8 cellular contexts compared by ENCODE assay signal in the genomic region with DNA sequence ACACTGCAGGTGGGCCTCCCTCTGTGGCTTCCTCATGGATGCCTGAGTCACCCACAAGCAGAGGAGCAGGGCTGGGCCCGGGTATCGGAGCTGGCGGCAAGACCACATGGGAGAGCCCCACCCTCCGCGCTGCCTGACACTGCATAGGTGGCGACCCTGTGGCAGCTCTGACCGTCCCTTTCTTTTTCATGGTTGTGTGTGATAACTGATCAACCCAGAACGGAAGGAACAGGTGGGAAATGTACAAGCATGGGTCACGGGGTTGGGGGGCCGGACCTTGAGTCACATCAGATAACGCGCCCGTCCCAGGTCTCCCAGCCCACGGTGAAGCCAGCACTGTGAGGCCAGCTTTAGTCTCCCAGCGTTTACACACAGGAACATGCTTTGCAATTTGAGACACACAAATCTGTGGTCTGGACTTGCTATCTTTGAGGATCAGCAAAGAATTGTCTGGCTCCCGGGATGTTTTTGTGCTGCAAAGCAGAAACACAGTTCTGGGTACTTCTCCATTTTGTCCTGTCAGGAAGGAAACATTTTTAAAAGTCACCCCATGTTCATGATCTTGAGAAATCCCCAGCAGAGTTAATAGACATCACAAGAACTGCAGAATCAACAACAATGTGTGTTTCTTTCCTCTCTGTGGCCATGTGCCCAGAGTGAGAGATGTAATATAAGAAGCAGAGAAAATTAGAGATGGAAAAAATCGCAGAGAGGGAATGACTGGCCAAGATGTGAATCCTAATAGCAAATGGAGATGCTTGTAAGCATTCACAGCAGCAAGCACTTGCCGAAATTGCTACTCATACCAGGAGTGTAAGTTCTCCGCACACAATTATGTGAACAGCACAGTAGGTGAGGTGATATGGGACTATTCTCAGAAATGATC.
A peak's percentile ranks its signal among the peaks of the same experiment; 100 is the strongest.
DNase-seq lines count a peak whose midpoint lies in the region; ATAC-seq and TF ChIP-seq lines count a peak whose summit lies in the region.

No MANE protein-coding gene starts in this region.

- H3K4me2 ChIP-seq in hepatocyte: peak overlapping the region; percentile 65

- H3K27ac ChIP-seq in hepatocyte: peak overlapping the region; percentile 69

- H3K4me3 Mint-ChIP-seq in activated T-helper 2 cell treated with anti-CD3 and anti-CD28 coated beads, Interferon-gamma antibody, Interleukin-2, Interleukin-4, amounts not matched to agents 10 μg/mL and 5 μg/mL and 100 μg/mL, durations not matched to agents 14 hours and 24 hours and 36 hours (ENCODE audit: low read depth): peak overlapping the region; percentile 7

- no peaks in the 10 kb centered on the region for H3K36me3 Mint-ChIP-seq in activated T-helper 2 cell treated with anti-CD3 and anti-CD28 coated beads, Interferon-gamma antibody, Interleukin-2, Interleukin-4, amounts not matched to agents 10 μg/mL and 5 μg/mL and 100 μg/mL, durations not matched to agents 14 hours and 24 hours and 36 hours (ENCODE audit: low read depth)

- no peak overlapping the region for H3K4me3 ChIP-seq in hepatocyte

- intact Hi-C loops in activated T-helper 2 cell treated with anti-CD3 and anti-CD28 coated beads, Interferon-gamma antibody, Interleukin-2, Interleukin-4, amounts not matched to agents 10 μg/mL and 5 μg/mL and 100 μg/mL, durations not matched to agents 14 hours and 24 hours and 36 hours (cut with micrococcal nuclease): loop anchor here (5.0 kb wide), 1 partner anchor 147 kb away; no protein-coding TSS in a partner anchor

- peaks cover 14% of the 10 kb centered on the region for H3K4me1 Mint-ChIP-seq in activated T-helper 2 cell treated with anti-CD3 and anti-CD28 coated beads, Interferon-gamma antibody, Interleukin-2, Interleukin-4, amounts not matched to agents 10 μg/mL and 5 μg/mL and 100 μg/mL, durations not matched to agents 14 hours and 24 hours and 36 hours (ENCODE audit: low read depth)

- no peaks in the 10 kb centered on the region for H3K9me2 ChIP-seq in hepatocyte (replicated peaks; ENCODE audit: insufficient read depth)

- peak; percentile 82 for ATAC-seq in GM19468 (IDR thresholded peaks at IDR 0.05; ENCODE audit: extremely low read depth, unreplicated experiment)
- peak; percentile 67 for ATAC-seq in HG03575 (IDR thresholded peaks at IDR 0.05; ENCODE audit: extremely low read depth, insufficient number of reproducible peaks, low FRiP score, unreplicated experiment)

- TF ChIP-seq CTCF in hepatocyte (IDR thresholded peaks at IDR 0.05; ENCODE audit: poor library complexity): no peak

- H3K27ac Mint-ChIP-seq in activated T-helper 2 cell treated with anti-CD3 and anti-CD28 coated beads, Interferon-gamma antibody, Interleukin-2, Interleukin-4, amounts not matched to agents 10 μg/mL and 5 μg/mL and 100 μg/mL, durations not matched to agents 14 hours and 24 hours and 36 hours: no peak overlapping the region

- H2AFZ ChIP-seq in hepatocyte: peak overlapping the region; percentile 1

- H4K20me1 ChIP-seq in hepatocyte (ENCODE audit: insufficient read depth, poor library complexity, severe bottlenecking): no peaks in the 10 kb centered on the region

- DNase-seq in GF-D8 (lab: John Stamatoyannopoulos, UW) (peak; percentile 82), hepatocyte (ENCODE audit: low spot score) (peak; percentile 86), retina (no peak), DMS114 treated with DMSO at 0.1 percent for 48 hours (lab: John Stamatoyannopoulos, UW; ENCODE audit: unreplicated experiment) (no peak)
- no peak for DNase-seq in activated T-helper 2 cell treated with anti-CD3 and anti-CD28 coated beads, Interferon-gamma antibody, Interleukin-2, Interleukin-4, amounts not matched to agents 10 μg/mL and 5 μg/mL and 100 μg/mL, durations not matched to agents 14 hours and 24 hours and 36 hours (ENCODE audit: low spot score)
- peak; percentile 14 for DNase-seq in stimulated activated CD4-positive, alpha-beta T cell treated with anti-CD3 and anti-CD28 coated beads, Interleukin-1b, Interleukin-23, amount 100 ng/mL, for 48 hours

- H3K27me3 Mint-ChIP-seq in activated T-helper 2 cell treated with anti-CD3 and anti-CD28 coated beads, Interferon-gamma antibody, Interleukin-2, Interleukin-4, amounts not matched to agents 10 μg/mL and 5 μg/mL and 100 μg/mL, durations not matched to agents 14 hours and 24 hours and 36 hours (ENCODE audit: low read depth): peaks cover 5% of the 10 kb centered on the region

- H3K27me3 ChIP-seq in hepatocyte: no peaks in the 10 kb centered on the region

- 30% methylated on average over 19 of the region's 19 CpGs for WGBS in hepatocyte (ENCODE audit: low lambda C conversion rate, missing lambda C conversion rate)

- H3K9me3 ChIP-seq in hepatocyte (ENCODE audit: low read depth): no peaks in the 10 kb centered on the region

- no peaks in the 10 kb centered on the region for H3K79me2 ChIP-seq in hepatocyte

- no peaks in the 10 kb centered on the region for H3K36me3 ChIP-seq in hepatocyte (replicated peaks; ENCODE audit: insufficient read depth, low read depth)

- no peaks in the 10 kb centered on the region for H3K9me3 Mint-ChIP-seq in activated T-helper 2 cell treated with anti-CD3 and anti-CD28 coated beads, Interferon-gamma antibody, Interleukin-2, Interleukin-4, amounts not matched to agents 10 μg/mL and 5 μg/mL and 100 μg/mL, durations not matched to agents 14 hours and 24 hours and 36 hours

- peaks cover 14% of the 10 kb centered on the region for H3K4me1 ChIP-seq in hepatocyte (ENCODE audit: insufficient read depth)

Comparison
In these comparisons a context has a peak if more than half of its experiments do, and no peak if none do; other contexts are left out.
1. DNase-seq: peak in GF-D8 (single experiment), hepatocyte (single experiment) and stimulated activated CD4-positive, alpha-beta T cell treated with anti-CD3 and anti-CD28 coated beads, Interleukin-1b, Interleukin-23, amount 100 ng/mL, for 48 hours (single experiment); none in activated T-helper 2 cell treated with anti-CD3 and anti-CD28 coated beads, Interferon-gamma antibody, Interleukin-2, Interleukin-4, amounts not matched to agents 10 μg/mL and 5 μg/mL and 100 μg/mL, durations not matched to agents 14 hours and 24 hours and 36 hours (single experiment), retina (single experiment) and DMS114 treated with DMSO at 0.1 percent for 48 hours (single experiment).